10 cellular contexts compared by ENCODE assay signal in genomic region chr5:131279209-131279608, GRCh38. TPM values are rescaled to one million over a fixed set of nuclear protein-coding genes. Genes with fewer than 3 reads are reported as not detected.
DNase-seq lines count a peak whose midpoint lies in the region; ATAC-seq and TF ChIP-seq lines count a peak whose summit lies in the region.
"Had no signal": no experiment of that assay in that cellular context is flagged by ENCODE, and none has a peak within 500 bp of the region (broad histone marks: within the 10 kb centered on the region; RNA-seq: fewer than 3 reads in every experiment).

No MANE protein-coding gene starts in this region.

- H3K9me3 Mint-ChIP-seq in activated T-cell treated with anti-CD3 and anti-CD28 coated beads, Interleukin-2, amount 50 U/mL, for 4 hours = no peaks in the 10 kb centered on the region
- H3K9me3 Mint-ChIP-seq in activated CD8-positive, alpha-beta T cell treated with anti-CD3 and anti-CD28 coated beads for 36 hours = peaks cover 2% of the 10 kb centered on the region
- no peaks in the 10 kb centered on the region for H3K9me3 Mint-ChIP-seq in stimulated activated memory B cell treated with anti-CD40 and anti-IgM and Interleukin-4, amounts not matched to agents 10 μg/mL and 1 μg/mL and 100 μg/mL, for 72 hours

- POLR2A ChIA-PET in activated CD8-positive, alpha-beta T cell treated with anti-CD3 and anti-CD28 coated beads for 36 hours (lab: Charles Lee) = interaction anchor here (2.8 to 3.8 kb wide), 2 partner anchors 14 to 104 kb away, joined by 19 to 33 read pairs; partner anchors contain the start of gene CDC42SE2

- H3K27me3 Mint-ChIP-seq in activated T-cell treated with anti-CD3 and anti-CD28 coated beads, Interleukin-2, amount 50 U/mL, for 4 hours (ENCODE audit: low read depth) = no peaks in the 10 kb centered on the region
- no peaks in the 10 kb centered on the region for H3K27me3 Mint-ChIP-seq in activated CD8-positive, alpha-beta T cell treated with anti-CD3 and anti-CD28 coated beads for 36 hours
- no peaks in the 10 kb centered on the region for H3K27me3 Mint-ChIP-seq in stimulated activated memory B cell treated with anti-CD40 and anti-IgM and Interleukin-4, amounts not matched to agents 10 μg/mL and 1 μg/mL and 100 μg/mL, for 72 hours

- CTCF ChIA-PET in activated CD8-positive, alpha-beta T cell treated with anti-CD3 and anti-CD28 coated beads for 36 hours (lab: Charles Lee) = interaction anchor here (0.9 to 2.3 kb wide), 2 partner anchors 102 to 103 kb away, joined by 3 to 12 read pairs; no protein-coding TSS in a partner anchor

- H3K36me3 Mint-ChIP-seq in activated T-cell treated with anti-CD3 and anti-CD28 coated beads, Interleukin-2, amount 50 U/mL, for 4 hours (ENCODE audit: insufficient read depth) = peaks cover 12% of the 10 kb centered on the region
- H3K36me3 Mint-ChIP-seq in activated CD8-positive, alpha-beta T cell treated with anti-CD3 and anti-CD28 coated beads for 36 hours (ENCODE audit: low read depth) = peaks cover 58% of the 10 kb centered on the region
- peaks cover 6% of the 10 kb centered on the region for H3K36me3 Mint-ChIP-seq in stimulated activated memory B cell treated with anti-CD40 and anti-IgM and Interleukin-4, amounts not matched to agents 10 μg/mL and 1 μg/mL and 100 μg/mL, for 72 hours

- H3K9me3 ChIP-seq in mucosa of descending colon = no peaks in the 10 kb centered on the region

- no peak for TF ChIP-seq CTCF in activated CD8-positive, alpha-beta T cell treated with anti-CD3 and anti-CD28 coated beads for 36 hours (IDR thresholded peaks at IDR 0.05)
- no peak for TF ChIP-seq CTCF in mucosa of descending colon (IDR thresholded peaks at IDR 0.05)

- H3K4me1 ChIP-seq in mucosa of descending colon (ENCODE audit: low read depth) = peaks cover 38% of the 10 kb centered on the region

- intact Hi-C loops in activated CD8-positive, alpha-beta T cell treated with anti-CD3 and anti-CD28 coated beads for 36 hours (cut with micrococcal nuclease) = no loop called here
- intact Hi-C loops in mucosa of descending colon (cut with DNase I, micrococcal nuclease) = no loop called here

- DNase-seq in activated T-cell treated with anti-CD3 and anti-CD28 coated beads, Interleukin-2, amount 50 U/mL, for 4 hours = no peak
- DNase-seq in activated T-cell treated with anti-CD3 and anti-CD28 coated beads for 4 hours (no peak), mucosa of descending colon (no peak)
- no peak for DNase-seq in activated CD8-positive, alpha-beta T cell treated with anti-CD3 and anti-CD28 coated beads for 36 hours
- DNase-seq: KBM-7, NCI-H524 had no signal

- peak overlapping the region; percentile 57 for H3K4me3 Mint-ChIP-seq in activated T-cell treated with anti-CD3 and anti-CD28 coated beads, Interleukin-2, amount 50 U/mL, for 4 hours
- peak overlapping the region; percentile 74 for H3K4me3 Mint-ChIP-seq in activated CD8-positive, alpha-beta T cell treated with anti-CD3 and anti-CD28 coated beads for 36 hours
- H3K4me3 Mint-ChIP-seq in stimulated activated memory B cell treated with anti-CD40 and anti-IgM and Interleukin-4, amounts not matched to agents 10 μg/mL and 1 μg/mL and 100 μg/mL, for 72 hours = peak overlapping the region; percentile 66

- peaks cover 85% of the 10 kb centered on the region for H3K4me1 Mint-ChIP-seq in activated T-cell treated with anti-CD3 and anti-CD28 coated beads, Interleukin-2, amount 50 U/mL, for 4 hours (ENCODE audit: low read depth)
- H3K4me1 Mint-ChIP-seq in activated CD8-positive, alpha-beta T cell treated with anti-CD3 and anti-CD28 coated beads for 36 hours (ENCODE audit: low read depth) = peaks cover 80% of the 10 kb centered on the region
- peaks cover 86% of the 10 kb centered on the region for H3K4me1 Mint-ChIP-seq in stimulated activated memory B cell treated with anti-CD40 and anti-IgM and Interleukin-4, amounts not matched to agents 10 μg/mL and 1 μg/mL and 100 μg/mL, for 72 hours

- no peak for ATAC-seq in activated T-cell treated with anti-CD3 and anti-CD28 coated beads, Interleukin-2, amount 50 U/mL, for 4 hours
- peak; percentile 34 for ATAC-seq in HG02938 (IDR thresholded peaks at IDR 0.05; ENCODE audit: unreplicated experiment)
- no peak for ATAC-seq in activated CD8-positive, alpha-beta T cell treated with anti-CD3 and anti-CD28 coated beads for 36 hours
- peak; percentile 69 for ATAC-seq in stimulated activated memory B cell treated with anti-CD40 and anti-IgM and Interleukin-4, amounts not matched to agents 10 μg/mL and 1 μg/mL and 100 μg/mL, for 72 hours
- ATAC-seq in GM21717 (IDR thresholded peaks at IDR 0.05; ENCODE audit: unreplicated experiment) = no peak
- ATAC-seq in mucosa of descending colon = no peak
- no peak for ATAC-seq in HG02571 (IDR thresholded peaks at IDR 0.05; ENCODE audit: unreplicated experiment)

- H3K27ac Mint-ChIP-seq in activated CD8-positive, alpha-beta T cell treated with anti-CD3 and anti-CD28 coated beads for 36 hours = peak overlapping the region; percentile 98
- H3K27ac Mint-ChIP-seq in stimulated activated memory B cell treated with anti-CD40 and anti-IgM and Interleukin-4, amounts not matched to agents 10 μg/mL and 1 μg/mL and 100 μg/mL, for 72 hours = peak overlapping the region; percentile 85

- H3K36me3 ChIP-seq in mucosa of descending colon (ENCODE audit: low read depth) = no peaks in the 10 kb centered on the region

- H3K4me3 ChIP-seq in mucosa of descending colon = no peak overlapping the region

RNA-seq across cellular contexts. Expression of gene CDC42SE2, which starts 15.4 kb away (rescaled TPM):
- 100 to 1,000 TPM in 1 of 3 donors, 10 to 100 TPM in 2; 89.3 to 103 (median 97.5) TPM for total RNA-seq in activated T-cell treated with anti-CD3 and anti-CD28 coated beads, Interleukin-2, amount 50 U/mL, for 4 hours
- 100 to 1,000 TPM; 100 to 102 TPM for total RNA-seq in activated CD8-positive, alpha-beta T cell treated with anti-CD3 and anti-CD28 coated beads for 36 hours
- total RNA-seq in mucosa of descending colon = 100 to 1,000 TPM in 2 of 3 donors, 10 to 100 TPM in 1; 60.5 to 116 (median 101) TPM

Comparison
In these comparisons a context has a peak if more than half of its experiments do, and no peak if none do; other contexts are left out.
1. ATAC-seq: peak in HG02938 (single experiment) and stimulated activated memory B cell treated with anti-CD40 and anti-IgM and Interleukin-4, amounts not matched to agents 10 μg/mL and 1 μg/mL and 100 μg/mL, for 72 hours (single experiment); none in activated T-cell treated with anti-CD3 and anti-CD28 coated beads, Interleukin-2, amount 50 U/mL, for 4 hours (0 of 2), activated CD8-positive, alpha-beta T cell treated with anti-CD3 and anti-CD28 coated beads for 36 hours (single experiment), GM21717 (single experiment), mucosa of descending colon (single experiment) and HG02571 (single experiment).
2. Peak in every context shown above with its lines, with median percentiles within 50 percentile points of each other: H3K4me3 Mint-ChIP-seq.